1 cellular context compared by ENCODE assay signal in genomic region chr10:95335933-95336699, GRCh38.
TF ChIP-seq lines count a peak whose summit lies in the region.

No MANE protein-coding gene starts in this region.

TF ChIP-seq in WTC11, 78 proteins besides CTCF, POLR2A, EP300 and RAD21 (continued from another document):
- TF ChIP-seq, protein P1, sequence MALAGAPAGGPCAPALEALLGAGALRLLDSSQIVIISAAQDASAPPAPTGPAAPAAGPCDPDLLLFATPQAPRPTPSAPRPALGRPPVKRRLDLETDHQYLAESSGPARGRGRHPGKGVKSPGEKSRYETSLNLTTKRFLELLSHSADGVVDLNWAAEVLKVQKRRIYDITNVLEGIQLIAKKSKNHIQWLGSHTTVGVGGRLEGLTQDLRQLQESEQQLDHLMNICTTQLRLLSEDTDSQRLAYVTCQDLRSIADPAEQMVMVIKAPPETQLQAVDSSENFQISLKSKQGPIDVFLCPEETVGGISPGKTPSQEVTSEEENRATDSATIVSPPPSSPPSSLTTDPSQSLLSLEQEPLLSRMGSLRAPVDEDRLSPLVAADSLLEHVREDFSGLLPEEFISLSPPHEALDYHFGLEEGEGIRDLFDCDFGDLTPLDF (CRISPR knock-in tag; IDR thresholded peaks at IDR 0.05), result no peak
- TF ChIP-seq ZBTB43 (CRISPR knock-in tag; IDR thresholded peaks at IDR 0.05), result no peak
- TF ChIP-seq ZNF281 (CRISPR knock-in tag; IDR thresholded peaks at IDR 0.05), result no peak
